Comparison of ENCODE assay signal across 8 cellular contexts in the genomic region with DNA sequence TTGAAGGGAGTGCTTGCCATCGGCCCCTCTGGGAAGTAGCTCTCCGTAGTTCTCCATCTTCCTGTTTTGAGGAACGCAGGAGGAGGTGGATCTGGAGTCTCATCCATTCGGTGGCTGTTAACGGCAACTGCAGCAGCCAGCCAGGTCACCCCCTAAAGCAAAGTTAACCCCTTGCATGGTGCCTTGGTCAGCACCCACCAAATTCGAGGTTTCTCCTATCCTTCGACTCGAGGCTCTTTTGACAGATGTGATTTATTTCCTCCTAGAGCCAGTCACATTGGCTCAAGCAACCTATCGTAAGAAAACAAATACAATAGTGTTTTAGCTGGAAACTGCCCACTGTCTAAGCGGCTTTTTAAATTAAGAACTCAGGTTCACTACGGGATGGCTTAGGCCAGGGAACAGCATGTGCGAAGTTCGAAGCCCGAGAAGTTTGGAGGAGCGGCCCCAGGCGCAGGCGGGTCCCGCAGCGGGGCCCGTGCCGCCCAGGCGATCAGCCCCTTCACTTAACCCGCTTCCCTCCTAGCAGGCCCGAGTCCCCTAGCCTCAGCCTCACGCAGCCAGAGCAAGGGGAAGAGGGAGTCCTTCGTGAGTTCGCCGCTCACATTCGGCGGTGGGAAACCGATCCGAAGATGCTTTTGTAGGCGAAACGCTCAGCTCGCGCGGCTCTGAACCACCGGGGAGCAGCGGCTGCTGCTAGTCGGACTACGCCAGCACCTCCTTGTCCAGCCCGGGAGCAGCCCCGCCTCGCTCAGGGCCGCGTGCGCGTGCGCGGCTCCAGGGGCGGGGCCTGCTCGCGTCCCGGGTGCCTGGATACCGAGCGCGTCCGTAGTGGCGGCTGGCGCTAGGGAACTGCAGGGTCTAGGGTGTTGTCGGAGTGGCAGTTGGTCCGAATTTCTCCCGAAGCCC. TPM values are rescaled to one million over a fixed set of nuclear protein-coding genes. Genes with fewer than 3 reads are reported as not detected.
DNase-seq lines count a peak whose midpoint lies in the region; ATAC-seq and TF ChIP-seq lines count a peak whose summit lies in the region.

A gene (plus strand): TSS at position 797 of the 909 bp plus-strand sequence. CDS start 289 bp downstream, outside the sequence.

- no peaks in the 10 kb centered on the region for H4K20me1 ChIP-seq in OCI-LY3 (ENCODE audit: insufficient read depth, low read length)

- ATAC-seq in GM21447 (IDR thresholded peaks at IDR 0.05; ENCODE audit: unreplicated experiment) (peak; percentile 95), mucosa of descending colon (peak; percentile 99)

- H3K27ac ChIP-seq in OCI-LY3 (ENCODE audit: low read length) (no peak within 1 kb of the TSS), epithelial cell of prostate (no peak within 1 kb of the TSS)

- peak within 1 kb of the TSS; percentile 58 for H3K9ac ChIP-seq in OCI-LY3 (ENCODE audit: low read length)

- H3K9me3 ChIP-seq in OCI-LY3 (ENCODE audit: insufficient read depth, low read length): no peaks in the 10 kb centered on the region
- no peaks in the 10 kb centered on the region for H3K9me3 ChIP-seq in mucosa of descending colon

- H3K4me1 ChIP-seq in OCI-LY3 (ENCODE audit: low read length): peaks cover 13% of the 10 kb centered on the region
- peaks cover 13% of the 10 kb centered on the region for H3K4me1 ChIP-seq in mucosa of descending colon (ENCODE audit: low read depth)

- no peak within 1 kb of the TSS; the same call in 1 of the 2 replicates for H2AFZ ChIP-seq in OCI-LY3 (ENCODE audit: low read depth, low read length)

- no peaks in the 10 kb centered on the region for H3K27me3 ChIP-seq in OCI-LY3 (ENCODE audit: low read depth, low read length)

- DNase-seq in D341Med (ENCODE audit: low spot score): peak; percentile 97
- DNase-seq in HUDEP-2 (lab: John Stamatoyannopoulos, UW; ENCODE audit: unreplicated experiment in 76 of 76): peak in 73 of 76 experiments; percentile 7 to 87 (median 66)
- DNase-seq in activated T-cell treated with anti-CD3 and anti-CD28 coated beads for 4 hours: peak; percentile 69
- DNase-seq in epithelial cell of prostate (ENCODE audit: low read depth, low spot score): peak; percentile 39
- peak; percentile 86 to 93 (median 91) for DNase-seq in mucosa of descending colon
- peak; percentile 37 to 63 for DNase-seq in stimulated activated CD8-positive, alpha-beta memory T cell treated with anti-CD3 and anti-CD28 coated beads, Interleukin-4, amount 100 ng/mL, for 1 hour (ENCODE audit: low read depth in 2 of 2, low spot score in 1 of 2)

- peaks cover 3% of the 10 kb centered on the region for H3K36me3 ChIP-seq in OCI-LY3 (replicated peaks; ENCODE audit: low read depth, low read length)
- no peaks in the 10 kb centered on the region for H3K36me3 ChIP-seq in mucosa of descending colon (ENCODE audit: low read depth)

- no peaks in the 10 kb centered on the region for H3K79me2 ChIP-seq in OCI-LY3 (ENCODE audit: low read length)

- H3K4me3 ChIP-seq in OCI-LY3 (ENCODE audit: low read length): peak within 1 kb of the TSS; percentile 85
- H3K4me3 ChIP-seq in mucosa of descending colon: peak within 1 kb of the TSS; percentile 13

- intact Hi-C loops in mucosa of descending colon (cut with DNase I, micrococcal nuclease): no loop called here

- TF ChIP-seq CTCF in OCI-LY3 (IDR thresholded peaks at IDR 0.05; ENCODE audit: low read depth, low read length): no peak
- TF ChIP-seq CTCF in mucosa of descending colon (IDR thresholded peaks at IDR 0.05): no peak

- peak within 1 kb of the TSS; percentile 91 for H3K4me2 ChIP-seq in OCI-LY3 (ENCODE audit: low read length)

RNA-seq across cellular contexts. Expression of the gene that starts here (rescaled TPM):
- total RNA-seq in mucosa of descending colon: not detected

Comparison
In these comparisons a context has a peak if more than half of its experiments do, and no peak if none do; other contexts are left out.
1. Peak in DNase-seq, ATAC-seq and H3K4me3 ChIP-seq in mucosa of descending colon; RNA of the gene not detected or under 1 TPM.
2. DNase-seq: peak in every context shown above with its lines; median percentile 97 in D341Med; 91 in mucosa of descending colon; 69 in activated T-cell treated with anti-CD3 and anti-CD28 coated beads for 4 hours; 66 in HUDEP-2; 50 in stimulated activated CD8-positive, alpha-beta memory T cell treated with anti-CD3 and anti-CD28 coated beads, Interleukin-4, amount 100 ng/mL, for 1 hour; 39 in epithelial cell of prostate.